In genomic region chr4:159541143-159541542, GRCh38 we compare ENCODE assay signal across 33 cellular contexts.
"Had no signal": no experiment of that assay in that cellular context is flagged by ENCODE, and none has a peak within 500 bp of the region (broad histone marks: within the 10 kb centered on the region; RNA-seq: fewer than 3 reads in every experiment).

No MANE protein-coding gene starts in this region.

- H3K4me1 ChIP-seq: ascending aorta, Peyer's patch, SJSA1 had no signal

- H3K36me3 ChIP-seq: ascending aorta, cardiac muscle cell, Peyer's patch, SJSA1 had no signal

- H3K9me3 Mint-ChIP-seq: activated CD4-positive, alpha-beta memory T cell treated with anti-CD3 and anti-CD28 coated beads, Interleukin-2, amount 10 ng/mL, durations not matched to agents 7 days and 5 days had no signal

- DNase-seq: activated B cell treated with CpG ODN at 0.5 μM for 24 hours; activated CD4-positive, alpha-beta memory T cell treated with anti-CD3 and anti-CD28 coated beads, Interleukin-2, amount 10 ng/mL, durations not matched to agents 7 days and 5 days; activated CD4-positive, alpha-beta T cell treated with anti-CD3 and anti-CD28 coated beads for 4 hours; activated CD4-positive, alpha-beta T cell treated with anti-CD3 and anti-CD28 coated beads, Interleukin-2, amount 50 U/mL, for 1 hour; activated CD4-positive, CD25-positive, alpha-beta regulatory T cell treated with anti-CD3 and anti-CD28 coated beads, Interleukin-2, amount 50 U/mL, for 72 hours; activated effector memory CD4-positive, alpha-beta T cell treated with anti-CD3 and anti-CD28 coated beads, Interleukin-2, amount 50 U/mL, for 16 hours; activated naive CD4-positive, alpha-beta T cell; activated naive CD4-positive, alpha-beta T cell treated with anti-CD3 and anti-CD28 coated beads, Interleukin-2, amount 50 U/mL, for 16 hours; activated naive CD8-positive, alpha-beta T cell treated with anti-CD3 and anti-CD28 coated beads, Interleukin-2, amount 10 ng/mL, durations not matched to agents 7 days and 5 days; activated T-cell treated with anti-CD3 and anti-CD28 coated beads, Interleukin-2, amount 50 U/mL, for 1 hour; activated T-cell treated with anti-CD3 and anti-CD28 coated beads, Interleukin-2, amount 50 U/mL, for 72 hours; amygdala; KG1; NCI-H1105; NCI-H1417 treated with DMSO at 0.1 percent for 48 hours; NCI-H187 treated with DMSO at 0.1 percent for 48 hours; NCI-H2081; NCI-H524 treated with DMSO at 0.1 percent for 48 hours; NK-92 treated with Interleukin-12 subunit alpha and Interleukin-12 subunit beta, amount 100 ng/mL, for 24 hours; PC-3; Peyer's patch; RPMI8226; SHP77 treated with DMSO at 0.1 percent for 48 hours; T-cell; T-helper 17 cell; T-helper 9 cell had no signal

- H3K27me3 ChIP-seq: ascending aorta, cardiac muscle cell, Peyer's patch had no signal

- H3K9me3 ChIP-seq: ascending aorta, SJSA1 had no signal

- H3K4me1 Mint-ChIP-seq: activated B cell treated with CpG ODN at 0.5 μM for 24 hours; activated CD4-positive, alpha-beta memory T cell treated with anti-CD3 and anti-CD28 coated beads, Interleukin-2, amount 10 ng/mL, durations not matched to agents 7 days and 5 days; activated naive CD8-positive, alpha-beta T cell treated with anti-CD3 and anti-CD28 coated beads, Interleukin-2, amount 10 ng/mL, durations not matched to agents 7 days and 5 days; activated T-helper 17 cell treated with anti-CD3 and anti-CD28 coated beads, Interleukin-2, amount 50 U/mL, for 72 hours; central memory CD8-positive, alpha-beta T cell; T-cell; T-helper 17 cell had no signal

- H3K27ac Mint-ChIP-seq: activated B cell treated with CpG ODN at 0.5 μM for 24 hours; activated CD4-positive, alpha-beta memory T cell treated with anti-CD3 and anti-CD28 coated beads, Interleukin-2, amount 10 ng/mL, durations not matched to agents 7 days and 5 days; activated naive CD8-positive, alpha-beta T cell treated with anti-CD3 and anti-CD28 coated beads, Interleukin-2, amount 10 ng/mL, durations not matched to agents 7 days and 5 days; activated T-cell treated with anti-CD3 and anti-CD28 coated beads, Interleukin-2, amount 50 U/mL, for 72 hours; activated T-helper 17 cell treated with anti-CD3 and anti-CD28 coated beads, Interleukin-2, amount 50 U/mL, for 72 hours; T-cell; T-helper 17 cell had no signal

- H3K27me3 Mint-ChIP-seq: activated B cell treated with CpG ODN at 0.5 μM for 24 hours; activated CD4-positive, alpha-beta memory T cell treated with anti-CD3 and anti-CD28 coated beads, Interleukin-2, amount 10 ng/mL, durations not matched to agents 7 days and 5 days; activated naive CD8-positive, alpha-beta T cell treated with anti-CD3 and anti-CD28 coated beads, Interleukin-2, amount 10 ng/mL, durations not matched to agents 7 days and 5 days; central memory CD8-positive, alpha-beta T cell had no signal

- H3K4me3 Mint-ChIP-seq: activated B cell treated with CpG ODN at 0.5 μM for 24 hours; activated CD4-positive, alpha-beta memory T cell treated with anti-CD3 and anti-CD28 coated beads, Interleukin-2, amount 10 ng/mL, durations not matched to agents 7 days and 5 days; activated naive CD8-positive, alpha-beta T cell treated with anti-CD3 and anti-CD28 coated beads, Interleukin-2, amount 10 ng/mL, durations not matched to agents 7 days and 5 days; activated T-cell treated with anti-CD3 and anti-CD28 coated beads, Interleukin-2, amount 50 U/mL, for 72 hours; activated T-helper 17 cell treated with anti-CD3 and anti-CD28 coated beads, Interleukin-2, amount 50 U/mL, for 72 hours; central memory CD8-positive, alpha-beta T cell; T-cell; T-helper 17 cell had no signal

- H3K27ac ChIP-seq: ascending aorta, cardiac muscle cell, Peyer's patch, SJSA1, VCaP had no signal

- H3K4me3 ChIP-seq: ascending aorta, cardiac muscle cell, Peyer's patch, SJSA1 had no signal

- ATAC-seq: activated T-cell treated with anti-CD3 and anti-CD28 coated beads, Interleukin-2, amount 50 U/mL, for 72 hours; activated T-helper 17 cell treated with anti-CD3 and anti-CD28 coated beads, Interleukin-2, amount 50 U/mL, for 72 hours; PC-3; SK-N-SH treated with all-trans-retinoic acid at 6 μM for 48 hours; T-cell; T-helper 17 cell had no signal

- H3K36me3 Mint-ChIP-seq: activated naive CD8-positive, alpha-beta T cell treated with anti-CD3 and anti-CD28 coated beads, Interleukin-2, amount 10 ng/mL, durations not matched to agents 7 days and 5 days; T-cell had no signal
